Comparison of ENCODE assay signal across 16 cellular contexts in the genomic region with DNA sequence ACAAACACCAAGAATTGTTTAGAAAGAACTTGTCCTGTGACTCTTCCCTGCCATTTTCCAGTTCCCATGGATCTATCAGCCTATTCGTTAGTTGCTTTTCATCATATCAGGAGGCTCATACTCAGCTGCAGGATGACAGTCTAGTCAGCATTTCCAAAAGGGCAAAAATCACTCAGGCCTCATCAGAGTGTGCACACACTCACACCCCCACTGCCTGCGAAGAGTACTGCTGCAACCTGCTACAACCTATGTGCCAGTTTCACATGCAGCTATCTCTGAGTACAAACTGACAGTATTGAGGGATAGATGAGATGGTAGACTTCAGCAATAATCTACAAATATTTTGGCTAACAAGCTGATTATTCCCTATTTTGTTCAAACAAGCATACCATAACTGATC. TPM values are rescaled to one million over a fixed set of nuclear protein-coding genes. Genes with fewer than 3 reads are reported as not detected.
DNase-seq lines count a peak whose midpoint lies in the region; ATAC-seq and TF ChIP-seq lines count a peak whose summit lies in the region.
"Had no signal": no experiment of that assay in that cellular context is flagged by ENCODE, and none has a peak within 500 bp of the region (broad histone marks: within the 10 kb centered on the region; RNA-seq: fewer than 3 reads in every experiment).

No MANE protein-coding gene starts in this region.

- CTCF ChIA-PET in WTC11 (lab: Charles Lee), result interaction anchor here (1.8 kb wide), 1 partner anchor 153 kb away, joined by 4 read pairs; no protein-coding TSS in a partner anchor

- no peaks in the 10 kb centered on the region for H3K9me3 Mint-ChIP-seq in stimulated activated naive CD8-positive, alpha-beta T cell treated with anti-CD3 and anti-CD28 coated beads, Interleukin-15, amount 100 ng/mL, for 72 hours
- peaks cover 4% of the 10 kb centered on the region for H3K9me3 Mint-ChIP-seq in WTC11
- no peaks in the 10 kb centered on the region for H3K9me3 Mint-ChIP-seq in stimulated activated effector memory CD8-positive, alpha-beta T cell treated with anti-CD3 and anti-CD28 coated beads, Interleukin-12 subunit alpha, Interleukin-12 subunit beta, amount 100 ng/mL, for 72 hours

- POLR2A ChIA-PET in WTC11 (lab: Charles Lee), result no interaction called here

- H3K27me3 Mint-ChIP-seq in stimulated activated naive CD8-positive, alpha-beta T cell treated with anti-CD3 and anti-CD28 coated beads, Interleukin-15, amount 100 ng/mL, for 72 hours, result peaks cover 34% of the 10 kb centered on the region
- H3K27me3 Mint-ChIP-seq in WTC11 (ENCODE audit: low read depth), result no peaks in the 10 kb centered on the region

- H3K27ac Mint-ChIP-seq in stimulated activated naive CD8-positive, alpha-beta T cell treated with anti-CD3 and anti-CD28 coated beads, Interleukin-15, amount 100 ng/mL, for 72 hours, result no peak overlapping the region
- no peak overlapping the region for H3K27ac Mint-ChIP-seq in WTC11
- no peak overlapping the region for H3K27ac Mint-ChIP-seq in stimulated activated effector memory CD8-positive, alpha-beta T cell treated with anti-CD3 and anti-CD28 coated beads, Interleukin-12 subunit alpha, Interleukin-12 subunit beta, amount 100 ng/mL, for 72 hours
- H3K27ac Mint-ChIP-seq: CD8-positive, alpha-beta memory T cell had no signal

- no peak for TF ChIP-seq CTCF in WTC11 (IDR thresholded peaks at IDR 0.05)

- H3K4me3 Mint-ChIP-seq in stimulated activated naive CD8-positive, alpha-beta T cell treated with anti-CD3 and anti-CD28 coated beads, Interleukin-15, amount 100 ng/mL, for 72 hours, result no peak overlapping the region
- H3K4me3 Mint-ChIP-seq in WTC11, result no peak overlapping the region
- no peak overlapping the region for H3K4me3 Mint-ChIP-seq in stimulated activated effector memory CD8-positive, alpha-beta T cell treated with anti-CD3 and anti-CD28 coated beads, Interleukin-12 subunit alpha, Interleukin-12 subunit beta, amount 100 ng/mL, for 72 hours
- H3K4me3 Mint-ChIP-seq: CD8-positive, alpha-beta memory T cell had no signal

- peak; percentile 12 for DNase-seq in activated CD4-positive, alpha-beta T cell treated with anti-CD3 and anti-CD28 coated beads for 48 hours
- DNase-seq in activated CD4-positive, alpha-beta T cell treated with anti-CD3 and anti-CD28 coated beads for 1 hour, result no peak
- DNase-seq in stimulated activated naive CD8-positive, alpha-beta T cell treated with anti-CD3 and anti-CD28 coated beads, Interleukin-15, Interleukin-2, amounts not matched to agents 100 U/mL and 50 U/mL, for 24 hours, result no peak
- DNase-seq in stimulated activated naive CD8-positive, alpha-beta T cell treated with anti-CD3 and anti-CD28 coated beads, Interleukin-15, amount 100 ng/mL, for 72 hours, result no peak
- DNase-seq in WTC11 (ENCODE audit: low spot score) (no peak), NK-92 (lab: John Stamatoyannopoulos, UW; ENCODE audit: unreplicated experiment) (no peak)
- no peak for DNase-seq in stimulated activated effector memory CD8-positive, alpha-beta T cell treated with anti-CD3 and anti-CD28 coated beads, Interleukin-12 subunit alpha, Interleukin-12 subunit beta, amount 100 ng/mL, for 72 hours (ENCODE audit: low spot score in 2 of 2)
- DNase-seq: 8988T; AML-193; Caco-2; CD8-positive, alpha-beta memory T cell; DND-41; GDM1; H7 had no signal

- no peaks in the 10 kb centered on the region for H3K4me1 Mint-ChIP-seq in stimulated activated naive CD8-positive, alpha-beta T cell treated with anti-CD3 and anti-CD28 coated beads, Interleukin-15, amount 100 ng/mL, for 72 hours
- peaks cover 5% of the 10 kb centered on the region for H3K4me1 Mint-ChIP-seq in WTC11
- H3K4me1 Mint-ChIP-seq in stimulated activated effector memory CD8-positive, alpha-beta T cell treated with anti-CD3 and anti-CD28 coated beads, Interleukin-12 subunit alpha, Interleukin-12 subunit beta, amount 100 ng/mL, for 72 hours, result no peaks in the 10 kb centered on the region

- ATAC-seq in stimulated activated naive CD8-positive, alpha-beta T cell treated with anti-CD3 and anti-CD28 coated beads, Interleukin-15, Interleukin-2, amounts not matched to agents 100 U/mL and 50 U/mL, for 24 hours, result peak; percentile 66
- ATAC-seq in stimulated activated naive CD8-positive, alpha-beta T cell treated with anti-CD3 and anti-CD28 coated beads, Interleukin-15, amount 100 ng/mL, for 72 hours, result no peak
- ATAC-seq in WTC11, result peak; percentile 39; the same call in 1 of the 2 replicates
- peak; percentile 60 for ATAC-seq in stimulated activated effector memory CD8-positive, alpha-beta T cell treated with anti-CD3 and anti-CD28 coated beads, Interleukin-12 subunit alpha, Interleukin-12 subunit beta, amount 100 ng/mL, for 72 hours
- ATAC-seq in GM21367 (IDR thresholded peaks at IDR 0.05; ENCODE audit: unreplicated experiment), result no peak

- H3K36me3 Mint-ChIP-seq in WTC11, result no peaks in the 10 kb centered on the region
- no peaks in the 10 kb centered on the region for H3K36me3 Mint-ChIP-seq in stimulated activated effector memory CD8-positive, alpha-beta T cell treated with anti-CD3 and anti-CD28 coated beads, Interleukin-12 subunit alpha, Interleukin-12 subunit beta, amount 100 ng/mL, for 72 hours

TF ChIP-seq in WTC11, 78 proteins besides CTCF, POLR2A, EP300 and RAD21 (continues in another document):
- TF ChIP-seq, protein P1, sequence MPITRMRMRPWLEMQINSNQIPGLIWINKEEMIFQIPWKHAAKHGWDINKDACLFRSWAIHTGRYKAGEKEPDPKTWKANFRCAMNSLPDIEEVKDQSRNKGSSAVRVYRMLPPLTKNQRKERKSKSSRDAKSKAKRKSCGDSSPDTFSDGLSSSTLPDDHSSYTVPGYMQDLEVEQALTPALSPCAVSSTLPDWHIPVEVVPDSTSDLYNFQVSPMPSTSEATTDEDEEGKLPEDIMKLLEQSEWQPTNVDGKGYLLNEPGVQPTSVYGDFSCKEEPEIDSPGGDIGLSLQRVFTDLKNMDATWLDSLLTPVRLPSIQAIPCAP (CRISPR knock-in tag; IDR thresholded peaks at IDR 0.05), result no peak
- TF ChIP-seq, protein P2, sequence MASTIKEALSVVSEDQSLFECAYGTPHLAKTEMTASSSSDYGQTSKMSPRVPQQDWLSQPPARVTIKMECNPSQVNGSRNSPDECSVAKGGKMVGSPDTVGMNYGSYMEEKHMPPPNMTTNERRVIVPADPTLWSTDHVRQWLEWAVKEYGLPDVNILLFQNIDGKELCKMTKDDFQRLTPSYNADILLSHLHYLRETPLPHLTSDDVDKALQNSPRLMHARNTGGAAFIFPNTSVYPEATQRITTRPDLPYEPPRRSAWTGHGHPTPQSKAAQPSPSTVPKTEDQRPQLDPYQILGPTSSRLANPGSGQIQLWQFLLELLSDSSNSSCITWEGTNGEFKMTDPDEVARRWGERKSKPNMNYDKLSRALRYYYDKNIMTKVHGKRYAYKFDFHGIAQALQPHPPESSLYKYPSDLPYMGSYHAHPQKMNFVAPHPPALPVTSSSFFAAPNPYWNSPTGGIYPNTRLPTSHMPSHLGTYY (CRISPR knock-in tag; IDR thresholded peaks at IDR 0.05), result no peak
- TF ChIP-seq OVOL2 (CRISPR knock-in tag; IDR thresholded peaks at IDR 0.05; ENCODE audit: borderline replicate concordance), result no peak
- no peak for TF ChIP-seq CREM (CRISPR knock-in tag; IDR thresholded peaks at IDR 0.05)
- TF ChIP-seq, protein P3, sequence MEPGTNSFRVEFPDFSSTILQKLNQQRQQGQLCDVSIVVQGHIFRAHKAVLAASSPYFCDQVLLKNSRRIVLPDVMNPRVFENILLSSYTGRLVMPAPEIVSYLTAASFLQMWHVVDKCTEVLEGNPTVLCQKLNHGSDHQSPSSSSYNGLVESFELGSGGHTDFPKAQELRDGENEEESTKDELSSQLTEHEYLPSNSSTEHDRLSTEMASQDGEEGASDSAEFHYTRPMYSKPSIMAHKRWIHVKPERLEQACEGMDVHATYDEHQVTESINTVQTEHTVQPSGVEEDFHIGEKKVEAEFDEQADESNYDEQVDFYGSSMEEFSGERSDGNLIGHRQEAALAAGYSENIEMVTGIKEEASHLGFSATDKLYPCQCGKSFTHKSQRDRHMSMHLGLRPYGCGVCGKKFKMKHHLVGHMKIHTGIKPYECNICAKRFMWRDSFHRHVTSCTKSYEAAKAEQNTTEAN (CRISPR knock-in tag; IDR thresholded peaks at IDR 0.05), result no peak
- TF ChIP-seq, protein P4, sequence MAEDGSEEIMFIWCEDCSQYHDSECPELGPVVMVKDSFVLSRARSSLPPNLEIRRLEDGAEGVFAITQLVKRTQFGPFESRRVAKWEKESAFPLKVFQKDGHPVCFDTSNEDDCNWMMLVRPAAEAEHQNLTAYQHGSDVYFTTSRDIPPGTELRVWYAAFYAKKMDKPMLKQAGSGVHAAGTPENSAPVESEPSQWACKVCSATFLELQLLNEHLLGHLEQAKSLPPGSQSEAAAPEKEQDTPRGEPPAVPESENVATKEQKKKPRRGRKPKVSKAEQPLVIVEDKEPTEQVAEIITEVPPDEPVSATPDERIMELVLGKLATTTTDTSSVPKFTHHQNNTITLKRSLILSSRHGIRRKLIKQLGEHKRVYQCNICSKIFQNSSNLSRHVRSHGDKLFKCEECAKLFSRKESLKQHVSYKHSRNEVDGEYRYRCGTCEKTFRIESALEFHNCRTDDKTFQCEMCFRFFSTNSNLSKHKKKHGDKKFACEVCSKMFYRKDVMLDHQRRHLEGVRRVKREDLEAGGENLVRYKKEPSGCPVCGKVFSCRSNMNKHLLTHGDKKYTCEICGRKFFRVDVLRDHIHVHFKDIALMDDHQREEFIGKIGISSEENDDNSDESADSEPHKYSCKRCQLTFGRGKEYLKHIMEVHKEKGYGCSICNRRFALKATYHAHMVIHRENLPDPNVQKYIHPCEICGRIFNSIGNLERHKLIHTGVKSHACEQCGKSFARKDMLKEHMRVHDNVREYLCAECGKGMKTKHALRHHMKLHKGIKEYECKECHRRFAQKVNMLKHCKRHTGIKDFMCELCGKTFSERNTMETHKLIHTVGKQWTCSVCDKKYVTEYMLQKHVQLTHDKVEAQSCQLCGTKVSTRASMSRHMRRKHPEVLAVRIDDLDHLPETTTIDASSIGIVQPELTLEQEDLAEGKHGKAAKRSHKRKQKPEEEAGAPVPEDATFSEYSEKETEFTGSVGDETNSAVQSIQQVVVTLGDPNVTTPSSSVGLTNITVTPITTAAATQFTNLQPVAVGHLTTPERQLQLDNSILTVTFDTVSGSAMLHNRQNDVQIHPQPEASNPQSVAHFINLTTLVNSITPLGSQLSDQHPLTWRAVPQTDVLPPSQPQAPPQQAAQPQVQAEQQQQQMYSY (CRISPR knock-in tag; IDR thresholded peaks at IDR 0.05), result no peak
- TF ChIP-seq ZNF232 (CRISPR knock-in tag; IDR thresholded peaks at IDR 0.05), result no peak
- TF ChIP-seq, protein P5, sequence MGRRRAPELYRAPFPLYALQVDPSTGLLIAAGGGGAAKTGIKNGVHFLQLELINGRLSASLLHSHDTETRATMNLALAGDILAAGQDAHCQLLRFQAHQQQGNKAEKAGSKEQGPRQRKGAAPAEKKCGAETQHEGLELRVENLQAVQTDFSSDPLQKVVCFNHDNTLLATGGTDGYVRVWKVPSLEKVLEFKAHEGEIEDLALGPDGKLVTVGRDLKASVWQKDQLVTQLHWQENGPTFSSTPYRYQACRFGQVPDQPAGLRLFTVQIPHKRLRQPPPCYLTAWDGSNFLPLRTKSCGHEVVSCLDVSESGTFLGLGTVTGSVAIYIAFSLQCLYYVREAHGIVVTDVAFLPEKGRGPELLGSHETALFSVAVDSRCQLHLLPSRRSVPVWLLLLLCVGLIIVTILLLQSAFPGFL (CRISPR knock-in tag; IDR thresholded peaks at IDR 0.05; ENCODE audit: borderline replicate concordance), result no peak

RNA-seq across cellular contexts. Expression of a gene that starts 24.2 kb away (rescaled TPM):
- total RNA-seq in WTC11 (2021), result 0.11 to 0.14 TPM in 2 of 3 replicates, not detected in the other
- total RNA-seq: Caco-2; CD8-positive, alpha-beta memory T cell; H7; HT-29 had no signal

Comparison
In these comparisons a context has a peak if more than half of its experiments do, and no peak if none do; other contexts are left out.
1. ATAC-seq: peak in stimulated activated naive CD8-positive, alpha-beta T cell treated with anti-CD3 and anti-CD28 coated beads, Interleukin-15, Interleukin-2, amounts not matched to agents 100 U/mL and 50 U/mL, for 24 hours (single experiment), WTC11 (single experiment) and stimulated activated effector memory CD8-positive, alpha-beta T cell treated with anti-CD3 and anti-CD28 coated beads, Interleukin-12 subunit alpha, Interleukin-12 subunit beta, amount 100 ng/mL, for 72 hours (single experiment); none in stimulated activated naive CD8-positive, alpha-beta T cell treated with anti-CD3 and anti-CD28 coated beads, Interleukin-15, amount 100 ng/mL, for 72 hours (single experiment) and GM21367 (single experiment).